In the genomic region with DNA sequence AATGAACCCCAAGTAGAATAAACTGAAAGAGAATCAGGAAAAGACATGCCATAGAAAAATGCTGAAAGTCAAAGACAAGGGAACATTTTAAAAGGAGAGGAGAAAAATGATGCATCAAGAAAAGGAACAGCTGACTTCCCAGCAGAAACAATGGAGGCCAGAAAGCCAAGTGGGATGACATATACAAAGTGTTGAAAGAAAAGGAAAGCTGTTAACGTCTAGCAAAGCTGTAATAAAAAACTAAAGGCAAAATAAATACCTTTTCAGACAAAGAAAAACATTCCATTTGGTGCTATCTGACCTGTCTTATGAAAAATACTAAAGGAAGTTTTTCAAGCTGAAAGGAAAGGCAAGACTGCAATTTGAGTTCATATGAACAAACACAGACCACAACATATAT, we compare ENCODE assay signal across 9 cellular contexts. TPM values are rescaled to one million over a fixed set of nuclear protein-coding genes. Genes with fewer than 3 reads are reported as not detected.
"Had no signal": no experiment of that assay in that cellular context is flagged by ENCODE, and none has a peak within 500 bp of the region (broad histone marks: within the 10 kb centered on the region; RNA-seq: fewer than 3 reads in every experiment).

No MANE protein-coding gene starts in this region.

- H3K4me3 ChIP-seq: GM23248, HAP-1 had no signal

- H3K27ac ChIP-seq: GM23248, HL-60 had no signal

- DNase-seq: GM23248, GOT3, H7, HFFc6 had no signal

- H3K4me1 ChIP-seq: HAP-1 had no signal

- H3K27me3 Mint-ChIP-seq: IgD-negative memory B cell had no signal

- H3K36me3 ChIP-seq: HAP-1 had no signal

- ATAC-seq: HCT116, HepG2 had no signal

- FAIRE-seq: HepG2 had no signal

- H3K4me3 Mint-ChIP-seq: HFFc6, IgD-negative memory B cell had no signal

- H3K9me3 ChIP-seq: HAP-1 had no signal

- H3K27ac Mint-ChIP-seq: HFFc6, IgD-negative memory B cell had no signal

RNA-seq across cellular contexts. Expression of a gene that starts 34.1 kb away (rescaled TPM):
- total RNA-seq: HepG2 had no signal
